In genomic region chr11:130631119-130631518, GRCh38 we compare ENCODE assay signal across 11 cellular contexts.
DNase-seq lines count a peak whose midpoint lies in the region; ATAC-seq and TF ChIP-seq lines count a peak whose summit lies in the region.
"Had no signal": no experiment of that assay in that cellular context is flagged by ENCODE, and none has a peak within 500 bp of the region (broad histone marks: within the 10 kb centered on the region; RNA-seq: fewer than 3 reads in every experiment).

No MANE protein-coding gene starts in this region.

- no peak overlapping the region for H3K4me3 Mint-ChIP-seq in neural progenitor cell
- H3K4me3 Mint-ChIP-seq: nephron had no signal

- H3K36me3 Mint-ChIP-seq in neural progenitor cell = no peaks in the 10 kb centered on the region

- TF ChIP-seq CTCF in left lung (IDR thresholded peaks at IDR 0.05) (no peak), neural progenitor cell (IDR thresholded peaks at IDR 0.05) (no peak), ascending aorta (IDR thresholded peaks at IDR 0.05) (no peak)

- no peak overlapping the region for H3K9ac ChIP-seq in neural progenitor cell

- H3K79me2 ChIP-seq in neural progenitor cell (ENCODE audit: low read depth) = no peaks in the 10 kb centered on the region

- no peaks in the 10 kb centered on the region for H3K9me3 Mint-ChIP-seq in neural progenitor cell

- no peaks in the 10 kb centered on the region for H3K27me3 ChIP-seq in MG63
- H3K27me3 ChIP-seq in left lung = peaks cover 0 to 5% of the 10 kb centered on the region in 2 donors
- no peaks in the 10 kb centered on the region for H3K27me3 ChIP-seq in neural progenitor cell
- no peaks in the 10 kb centered on the region for H3K27me3 ChIP-seq in ascending aorta

- H3K27me3 Mint-ChIP-seq in neural progenitor cell (ENCODE audit: insufficient read depth, low read depth) = peaks cover 2% of the 10 kb centered on the region

- H3K4me1 ChIP-seq in left lung (no peaks in the 10 kb centered on the region), neural progenitor cell (no peaks in the 10 kb centered on the region), ascending aorta (peaks cover 0 to 6% of the 10 kb centered on the region in 2 donors)

- H3K4me3 ChIP-seq in MG63 = no peak overlapping the region
- H3K4me3 ChIP-seq in left lung = no peak overlapping the region
- no peak overlapping the region for H3K4me3 ChIP-seq in neural progenitor cell
- no peak overlapping the region for H3K4me3 ChIP-seq in ascending aorta

- H3K36me3 ChIP-seq in MG63 (no peaks in the 10 kb centered on the region), left lung (no peaks in the 10 kb centered on the region), neural progenitor cell (no peaks in the 10 kb centered on the region), ascending aorta (no peaks in the 10 kb centered on the region)

- DNase-seq in DMS53 (lab: John Stamatoyannopoulos, UW) (peak; percentile 15), DMS53 treated with DMSO at 0.1 percent for 48 hours (lab: John Stamatoyannopoulos, UW; ENCODE audit: unreplicated experiment) (no peak), MG63 (peak; percentile 73), amniotic epithelial cell (ENCODE audit: low read depth) (peak; percentile 94), left lung (no peak), posterior vena cava (ENCODE audit: low spot score) (no peak), neural progenitor cell (ENCODE audit: low spot score) (no peak), ascending aorta (ENCODE audit: low spot score in 2 of 2) (no peak)
- DNase-seq: hypothalamus had no signal

- H3K27ac ChIP-seq in left lung (no peak overlapping the region), neural progenitor cell (no peak overlapping the region), ascending aorta (no peak overlapping the region)
- H3K27ac ChIP-seq: 22Rv1 had no signal

- intact Hi-C loops in left lung (cut with DNase I) (no loop called here), posterior vena cava (cut with DNase I) (no loop called here), ascending aorta (cut with DNase I) (no loop called here)

- H3K27ac Mint-ChIP-seq in neural progenitor cell = no peak overlapping the region

- ATAC-seq in left lung = peak; percentile 36

- no peaks in the 10 kb centered on the region for H3F3A ChIP-seq in neural progenitor cell (ENCODE audit: low read depth)

- H4K20me1 ChIP-seq in neural progenitor cell (ENCODE audit: low read depth) = no peaks in the 10 kb centered on the region

- no peak overlapping the region for H3K4me2 ChIP-seq in neural progenitor cell

- H2AFZ ChIP-seq in neural progenitor cell (replicated peaks) = no peak overlapping the region

- peaks cover 6% of the 10 kb centered on the region for H3K4me1 Mint-ChIP-seq in neural progenitor cell

- H3K9me3 ChIP-seq in MG63 = no peaks in the 10 kb centered on the region
- H3K9me3 ChIP-seq in left lung = no peaks in the 10 kb centered on the region
- H3K9me3 ChIP-seq in neural progenitor cell (ENCODE audit: low read depth) = no peaks in the 10 kb centered on the region
- H3K9me3 ChIP-seq in ascending aorta = no peaks in the 10 kb centered on the region

Comparison
In these comparisons a context has a peak if more than half of its experiments do, and no peak if none do; other contexts are left out.
1. DNase-seq: peak in DMS53 (single experiment), MG63 (single experiment) and amniotic epithelial cell (single experiment); none in DMS53 treated with DMSO at 0.1 percent for 48 hours (single experiment), left lung (0 of 2), posterior vena cava (single experiment), neural progenitor cell (single experiment) and ascending aorta (0 of 2).